1 cellular context compared by ENCODE assay signal in the genomic region with DNA sequence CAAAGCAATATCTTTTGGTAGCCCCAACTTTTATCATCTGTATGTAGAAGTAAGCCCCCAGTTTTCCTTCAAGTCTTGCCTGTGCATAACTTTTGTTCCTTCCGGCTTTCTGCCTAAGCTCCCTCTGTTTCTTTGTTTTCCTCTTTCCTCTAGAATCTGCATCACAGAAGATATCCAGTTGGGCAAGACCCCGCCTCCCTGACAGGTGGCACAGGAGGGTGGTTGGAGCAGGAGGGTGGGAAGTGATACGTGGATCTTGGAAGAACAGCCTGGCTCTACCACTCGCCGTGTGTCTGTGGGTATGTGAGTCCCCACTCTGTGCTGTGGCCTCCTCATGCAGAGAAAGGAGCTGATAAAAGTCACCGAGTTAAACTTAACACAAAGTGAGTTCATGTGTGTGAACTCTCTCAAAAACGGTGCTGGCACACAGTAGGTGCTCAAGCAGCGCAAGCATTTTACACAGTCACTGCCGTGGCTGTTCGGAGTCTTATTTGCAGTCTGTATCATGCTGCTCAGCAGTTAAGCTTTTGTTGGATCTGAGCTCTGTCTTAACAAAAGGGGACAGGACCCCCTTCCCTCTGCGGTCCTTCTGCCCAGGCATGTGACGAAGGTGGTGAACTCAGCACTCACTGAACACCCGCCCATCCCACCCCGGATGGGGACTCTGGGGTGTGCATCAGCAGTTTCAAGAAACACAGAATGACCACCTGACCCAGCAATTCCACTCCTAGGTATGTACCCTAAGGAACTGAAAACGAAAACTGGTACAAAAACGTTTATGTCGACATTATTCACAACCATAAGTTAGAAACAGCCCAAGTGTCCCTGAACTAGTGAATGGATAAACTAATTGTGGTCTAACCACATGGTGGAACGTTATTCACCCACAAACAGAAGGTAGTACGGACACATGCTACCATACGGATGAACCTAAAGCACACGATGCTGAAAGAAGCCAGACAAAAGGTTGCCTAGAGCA.
TF ChIP-seq lines count a peak whose summit lies in the region.

No MANE protein-coding gene starts in this region.

TF ChIP-seq in GM12878, 131 proteins besides CTCF, POLR2A, EP300 and RAD21 (continued from another document):
- TF ChIP-seq, protein P1, sequence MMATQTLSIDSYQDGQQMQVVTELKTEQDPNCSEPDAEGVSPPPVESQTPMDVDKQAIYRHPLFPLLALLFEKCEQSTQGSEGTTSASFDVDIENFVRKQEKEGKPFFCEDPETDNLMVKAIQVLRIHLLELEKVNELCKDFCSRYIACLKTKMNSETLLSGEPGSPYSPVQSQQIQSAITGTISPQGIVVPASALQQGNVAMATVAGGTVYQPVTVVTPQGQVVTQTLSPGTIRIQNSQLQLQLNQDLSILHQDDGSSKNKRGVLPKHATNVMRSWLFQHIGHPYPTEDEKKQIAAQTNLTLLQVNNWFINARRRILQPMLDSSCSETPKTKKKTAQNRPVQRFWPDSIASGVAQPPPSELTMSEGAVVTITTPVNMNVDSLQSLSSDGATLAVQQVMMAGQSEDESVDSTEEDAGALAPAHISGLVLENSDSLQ (IDR thresholded peaks at IDR 0.05), result no peak
